1 cellular context compared by ENCODE assay signal in genomic region chr4:184824081-184824775, GRCh38.
TF ChIP-seq lines count a peak whose summit lies in the region.

No MANE protein-coding gene starts in this region.

TF ChIP-seq in HCT116, 20 proteins besides CTCF, POLR2A, EP300 and RAD21 (continued from another document):
- TF ChIP-seq REST (IDR thresholded peaks at IDR 0.05; ENCODE audit: low read depth) (no peak), SIN3A (IDR thresholded peaks at IDR 0.05; ENCODE audit: low read depth) (no peak), ZNF274 (IDR thresholded peaks at IDR 0.05; ENCODE audit: low read depth, low read length) (no peak)
